16 cellular contexts compared by ENCODE assay signal in the genomic region with DNA sequence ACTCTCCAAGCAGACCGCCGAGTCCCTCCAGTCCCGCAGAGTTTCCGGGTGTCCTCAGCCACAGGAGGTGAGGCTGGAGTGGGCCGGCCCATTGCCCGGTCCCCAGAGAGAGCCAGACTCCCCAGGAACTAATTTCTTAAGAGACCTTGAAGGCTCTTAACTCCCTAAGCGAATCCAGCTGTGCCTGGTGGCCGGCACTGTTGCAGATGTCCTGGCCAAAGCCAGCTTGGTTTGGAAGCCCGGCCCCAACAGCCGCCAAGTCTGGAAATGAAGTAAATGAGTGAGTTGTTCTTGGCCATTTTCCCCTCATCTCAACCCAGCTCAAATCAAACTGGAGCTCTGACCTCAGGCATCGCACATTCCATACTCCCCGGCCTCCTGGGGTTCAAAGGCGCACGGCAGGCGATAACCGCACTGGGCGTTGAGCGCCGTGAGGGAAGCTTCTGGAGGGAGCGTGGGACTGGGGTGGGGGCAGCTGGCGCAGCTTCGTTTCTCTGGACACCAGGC.
A peak's percentile ranks its signal among the peaks of the same experiment; 100 is the strongest.
DNase-seq lines count a peak whose midpoint lies in the region; ATAC-seq, FAIRE-seq and TF ChIP-seq lines count a peak whose summit lies in the region.
"Had no signal": no experiment of that assay in that cellular context is flagged by ENCODE, and none has a peak within 500 bp of the region (broad histone marks: within the 10 kb centered on the region; RNA-seq: fewer than 3 reads in every experiment).

No MANE protein-coding gene starts in this region.

- no peak overlapping the region for H3K4me3 ChIP-seq in choroid plexus epithelial cell (ENCODE audit: low read depth, low read length)
- H3K4me3 ChIP-seq: prostate gland, SK-N-MC had no signal

- no peak for ATAC-seq in HG02840 (IDR thresholded peaks at IDR 0.05; ENCODE audit: low FRiP score, unreplicated experiment)
- ATAC-seq: activated T-cell treated with anti-CD3 and anti-CD28 coated beads, Interleukin-2, amount 50 U/mL, for 4 hours had no signal

- DNase-seq in ELF-1 (ENCODE audit: low read depth, low spot score) (peak; percentile 52), choroid plexus epithelial cell (ENCODE audit: low read depth) (peak; percentile 93), left kidney (ENCODE audit: low read depth, low spot score) (peak; percentile 59), stromal cell of bone marrow (ENCODE audit: low read depth) (peak; percentile 78), GM19239 (ENCODE audit: insufficient read length, low spot score) (no peak)
- no peak for DNase-seq in central memory CD4-positive, alpha-beta T cell
- no peak for DNase-seq in activated naive CD4-positive, alpha-beta T cell (lab: John Stamatoyannopoulos, UW)
- DNase-seq: activated CD4-positive, CD25-positive, alpha-beta regulatory T cell; activated T-cell treated with anti-CD3 and anti-CD28 coated beads, Interleukin-2, amount 50 U/mL, for 4 hours; CD4-positive, alpha-beta T cell; cerebellar nuclear complex; NCI-H1436 treated with DMSO at 0.1 percent for 48 hours had no signal

- FAIRE-seq in GM19239 (lab: Jason Lieb, UNC): no peak
- FAIRE-seq: urothelium cell line had no signal

- no peak for TF ChIP-seq CTCF in choroid plexus epithelial cell (conservative IDR thresholded peaks at IDR 0.05; ENCODE audit: low read depth, low read length)

Comparison
In these comparisons a context has a peak if more than half of its experiments do, and no peak if none do; other contexts are left out.
1. DNase-seq: peak in ELF-1 (single experiment), choroid plexus epithelial cell (single experiment), left kidney (single experiment) and stromal cell of bone marrow (single experiment); none in GM19239 (single experiment), central memory CD4-positive, alpha-beta T cell (single experiment) and activated naive CD4-positive, alpha-beta T cell (0 of 4).